ENCODE assay signal across 12 cellular contexts in genomic region chr3:66497288-66497972, GRCh38. TPM values are rescaled to one million over a fixed set of nuclear protein-coding genes. Genes with fewer than 3 reads are reported as not detected.
DNase-seq lines count a peak whose midpoint lies in the region; ATAC-seq and TF ChIP-seq lines count a peak whose summit lies in the region.
"Had no signal": no experiment of that assay in that cellular context is flagged by ENCODE, and none has a peak within 500 bp of the region (broad histone marks: within the 10 kb centered on the region; RNA-seq: fewer than 3 reads in every experiment).

No MANE protein-coding gene starts in this region.

- TF ChIP-seq CTCF in CD8-positive, alpha-beta T cell (IDR thresholded peaks at IDR 0.05): no peak
- TF ChIP-seq CTCF in LNCaP clone FGC (IDR thresholded peaks at IDR 0.05; ENCODE audit: control insufficient read depth, extremely low read depth, insufficient read depth) (no peak), progenitor cell of endocrine pancreas (IDR thresholded peaks at IDR 0.05; ENCODE audit: unreplicated experiment) (no peak)

- ATAC-seq in CD8-positive, alpha-beta T cell: no peak

- no peaks in the 10 kb centered on the region for H3K9me3 Mint-ChIP-seq in CD8-positive, alpha-beta T cell
- H3K9me3 Mint-ChIP-seq in progenitor cell of endocrine pancreas (ENCODE audit: low read depth): no peaks in the 10 kb centered on the region
- H3K9me3 Mint-ChIP-seq: dendritic cell treated with granulocyte-macrophage colony-stimulating factor and Interleukin-4, amounts not matched to agents 40 ng/mL and 50 ng/mL, for 4 days had no signal

- H3K27ac Mint-ChIP-seq in CD8-positive, alpha-beta T cell: peak overlapping the region; percentile 79
- no peak overlapping the region for H3K27ac Mint-ChIP-seq in progenitor cell of endocrine pancreas
- H3K27ac Mint-ChIP-seq: dendritic cell treated with granulocyte-macrophage colony-stimulating factor and Interleukin-4, amounts not matched to agents 40 ng/mL and 50 ng/mL, for 4 days had no signal

- H3K27me3 Mint-ChIP-seq in CD8-positive, alpha-beta T cell (ENCODE audit: low read depth): peaks cover 3% of the 10 kb centered on the region
- peaks cover 7% of the 10 kb centered on the region for H3K27me3 Mint-ChIP-seq in progenitor cell of endocrine pancreas

- peaks cover 81% of the 10 kb centered on the region for H3K4me1 Mint-ChIP-seq in CD8-positive, alpha-beta T cell (ENCODE audit: low read depth)
- peaks cover 66% of the 10 kb centered on the region for H3K4me1 Mint-ChIP-seq in progenitor cell of endocrine pancreas (ENCODE audit: low read depth)

- H3K36me3 ChIP-seq in CD8-positive, alpha-beta T cell (ENCODE audit: insufficient read depth, low read length): no peaks in the 10 kb centered on the region
- no peaks in the 10 kb centered on the region for H3K36me3 ChIP-seq in duodenal mucosa (ENCODE audit: control insufficient read depth in 1 of 2, insufficient read depth in 2 of 2, low read length in 2 of 2)

- peak overlapping the region in 1 of 2 donors; percentile 73 for H3K9ac ChIP-seq in duodenal mucosa (ENCODE audit: low read depth in 1 of 2, low read length in 2 of 2)

- intact Hi-C loops in CD8-positive, alpha-beta T cell (cut with DNase I, micrococcal nuclease): loop anchor here in 1 of 2 experiments (5.0 kb wide), 1 partner anchor 40 kb away; no protein-coding TSS in a partner anchor

- H3K9me3 ChIP-seq in CD8-positive, alpha-beta T cell (ENCODE audit: low read length): no peaks in the 10 kb centered on the region
- H3K9me3 ChIP-seq in duodenal mucosa (ENCODE audit: control insufficient read depth in 1 of 2, low read length in 2 of 2): no peaks in the 10 kb centered on the region

- H3K4me1 ChIP-seq in CD8-positive, alpha-beta T cell (ENCODE audit: insufficient read depth, low read length): peaks cover 36% of the 10 kb centered on the region
- H3K4me1 ChIP-seq in duodenal mucosa (ENCODE audit: control insufficient read depth in 1 of 2, insufficient read depth in 2 of 2, low read length in 2 of 2): peaks cover 53 to 54% of the 10 kb centered on the region in 2 donors

- CTCF ChIA-PET in CD8-positive, alpha-beta T cell (lab: Charles Lee): interaction anchor here (0.7 to 2.4 kb wide), 3 partner anchors 90 to 324 kb away, joined by 3 to 8 read pairs (median 3); no protein-coding TSS in a partner anchor

- H3K4me3 ChIP-seq in CD8-positive, alpha-beta T cell (ENCODE audit: low read depth, low read length): no peak overlapping the region
- peak overlapping the region; percentile 91 for H3K4me3 ChIP-seq in LNCaP clone FGC (ENCODE audit: low read depth, low read length)
- peak overlapping the region; percentile 87 to 90 for H3K4me3 ChIP-seq in duodenal mucosa (ENCODE audit: low read depth in 1 of 2, low read length in 2 of 2)

- peak overlapping the region; percentile 94 for H3K4me3 Mint-ChIP-seq in CD8-positive, alpha-beta T cell
- peak overlapping the region; percentile 31 for H3K4me3 Mint-ChIP-seq in progenitor cell of endocrine pancreas (ENCODE audit: low read depth)
- H3K4me3 Mint-ChIP-seq: dendritic cell treated with granulocyte-macrophage colony-stimulating factor and Interleukin-4, amounts not matched to agents 40 ng/mL and 50 ng/mL, for 4 days had no signal

- H3K36me3 Mint-ChIP-seq in CD8-positive, alpha-beta T cell: peaks cover 3% of the 10 kb centered on the region
- no peaks in the 10 kb centered on the region for H3K36me3 Mint-ChIP-seq in progenitor cell of endocrine pancreas (ENCODE audit: insufficient read depth)

- no peak for DNase-seq in CD8-positive, alpha-beta T cell
- DNase-seq in LNCaP clone FGC (ENCODE audit: low read depth) (peak; percentile 71), progenitor cell of endocrine pancreas (ENCODE audit: low spot score, unreplicated experiment) (no peak), activated gamma-delta T cell (lab: John Stamatoyannopoulos, UW) (no peak), mesenteric fat pad (ENCODE audit: low spot score) (no peak), NCI-H1105 (lab: John Stamatoyannopoulos, UW) (no peak)
- no peak for DNase-seq in stimulated activated CD4-positive, alpha-beta T cell treated with anti-CD3 and anti-CD28 coated beads, Interleukin-2, amount 100 ng/mL, for 24 hours
- DNase-seq: activated CD8-positive, alpha-beta memory T cell treated with anti-CD3 and anti-CD28 coated beads for 24 hours; NCI-H1092 had no signal

- no peaks in the 10 kb centered on the region for H3K27me3 ChIP-seq in CD8-positive, alpha-beta T cell (ENCODE audit: insufficient read depth, low read length)
- no peaks in the 10 kb centered on the region for H3K27me3 ChIP-seq in duodenal mucosa (ENCODE audit: control insufficient read depth in 1 of 2, insufficient read depth in 2 of 2, low read length in 2 of 2)

- H3K27ac ChIP-seq in CD8-positive, alpha-beta T cell (ENCODE audit: low read depth, low read length): no peak overlapping the region
- H3K27ac ChIP-seq in duodenal mucosa (ENCODE audit: low read depth, low read length): no peak overlapping the region
- H3K27ac ChIP-seq: RWPE1 had no signal

- POLR2A ChIA-PET in CD8-positive, alpha-beta T cell (lab: Charles Lee): interaction anchor here (0.8 to 1.2 kb wide), 2 partner anchors 10 to 21 kb away, joined by 5 to 6 read pairs; no protein-coding TSS in a partner anchor

RNA-seq across cellular contexts. Expression of gene LRIG1, which starts 3.4 kb away (rescaled TPM):
- total RNA-seq in CD8-positive, alpha-beta T cell: 10 to 100 TPM; 38.2 to 39.4 TPM
- total RNA-seq in progenitor cell of endocrine pancreas (31.4 and 32.4 TPM in 2 replicates), mesenteric fat pad (25.2 TPM)
